1 cellular context compared by ENCODE assay signal in genomic region chr2:224576098-224576715, GRCh38.
A peak's percentile ranks its signal among the peaks of the same experiment; 100 is the strongest.
TF ChIP-seq lines count a peak whose summit lies in the region.

No MANE protein-coding gene starts in this region.

TF ChIP-seq in GM12878, 131 proteins besides CTCF, POLR2A, EP300 and RAD21 (continued from another document and continues in another):
- TF ChIP-seq IRF5 (IDR thresholded peaks at IDR 0.05; ENCODE audit: borderline replicate concordance) (no peak), MTA2 (IDR thresholded peaks at IDR 0.05; ENCODE audit: low read depth) (no peak), BCLAF1 (IDR thresholded peaks at IDR 0.05) (no peak), RELA (IDR thresholded peaks at IDR 0.05; ENCODE audit: borderline replicate concordance, partially characterized antibody) (no peak), RUNX3 (IDR thresholded peaks at IDR 0.05; ENCODE audit: low read length) (peak; percentile 82), JUND (IDR thresholded peaks at IDR 0.05; ENCODE audit: low read depth, low read length) (no peak), MYC (IDR thresholded peaks at IDR 0.05; ENCODE audit: insufficient read depth, insufficient read length, insufficient replicate concordance, low read length, severe bottlenecking) (no peak), PAX5 (IDR thresholded peaks at IDR 0.05; ENCODE audit: borderline replicate concordance, low read depth, low read length) (no peak), NBN (IDR thresholded peaks at IDR 0.05) (no peak), SMAD1 (IDR thresholded peaks at IDR 0.05; ENCODE audit: low read depth, partially characterized antibody) (no peak), ZSCAN29 (IDR thresholded peaks at IDR 0.05) (no peak), POU2F2 (IDR thresholded peaks at IDR 0.05; ENCODE audit: borderline replicate concordance, low read depth, low read length) (no peak), YY1 (IDR thresholded peaks at IDR 0.05; ENCODE audit: low read depth, low read length) (no peak), TAF1 (IDR thresholded peaks at IDR 0.05; ENCODE audit: borderline replicate concordance, low read depth, low read length) (no peak), LARP7 (IDR thresholded peaks at IDR 0.05) (no peak), ETV6 (conservative IDR thresholded peaks at IDR 0.05 in 1 of 2, IDR thresholded peaks at IDR 0.05 in 1 of 2; ENCODE audit: borderline replicate concordance in 1 of 2, low read depth in 1 of 2) (no peak), NFIC (IDR thresholded peaks at IDR 0.05; ENCODE audit: low read depth, low read length) (0 out of 2 replicates have a peak, but pooled peaks have one; percentile 16), CUX1 (IDR thresholded peaks at IDR 0.05; ENCODE audit: insufficient replicate concordance, low read depth, low read length) (no peak), SPI1 (IDR thresholded peaks at IDR 0.05; ENCODE audit: borderline replicate concordance, insufficient read depth, low read depth, low read length) (peak; percentile 81), MLLT1 (IDR thresholded peaks at IDR 0.05) (no peak), BMI1 (IDR thresholded peaks at IDR 0.05; ENCODE audit: borderline replicate concordance) (no peak), ATF2 (IDR thresholded peaks at IDR 0.05; ENCODE audit: low read length) (no peak), WRNIP1 (IDR thresholded peaks at IDR 0.05; ENCODE audit: borderline replicate concordance, low read depth, low read length) (no peak), RAD51 (IDR thresholded peaks at IDR 0.05) (no peak), SRF (IDR thresholded peaks at IDR 0.05; ENCODE audit: low read depth in 2 of 2, low read length in 2 of 2) (no peak), POLR2AphosphoS5 (IDR thresholded peaks at IDR 0.05; ENCODE audit: low read length) (no peak), EED (IDR thresholded peaks at IDR 0.05; ENCODE audit: low read depth) (0 out of 2 replicates have a peak, but pooled peaks have one; percentile 24), ZZZ3 (IDR thresholded peaks at IDR 0.05; ENCODE audit: control insufficient read depth, insufficient read length, low read depth) (no peak), RB1 (IDR thresholded peaks at IDR 0.05; ENCODE audit: borderline replicate concordance) (no peak), DPF2 (IDR thresholded peaks at IDR 0.05) (peak; percentile 49; the same call in 1 of the 2 replicates), CREM (IDR thresholded peaks at IDR 0.05; ENCODE audit: low read depth) (no peak), TCF3 (IDR thresholded peaks at IDR 0.05; ENCODE audit: borderline replicate concordance, insufficient read depth, low read depth, low read length) (no peak), ZBTB40 (IDR thresholded peaks at IDR 0.05; ENCODE audit: borderline replicate concordance) (no peak), ATF7 (IDR thresholded peaks at IDR 0.05; ENCODE audit: low read depth) (no peak), ZBED1 (IDR thresholded peaks at IDR 0.05; ENCODE audit: borderline replicate concordance) (no peak), SP1 (IDR thresholded peaks at IDR 0.05; ENCODE audit: low read depth, low read length) (no peak), CHD2 (IDR thresholded peaks at IDR 0.05; ENCODE audit: borderline replicate concordance, low read depth, low read length) (no peak), CHD4 (IDR thresholded peaks at IDR 0.05) (no peak), SUZ12 (IDR thresholded peaks at IDR 0.05; ENCODE audit: unreplicated experiment) (no peak), ZNF274 (IDR thresholded peaks at IDR 0.05; ENCODE audit: insufficient read depth, insufficient read length) (no peak), REST (IDR thresholded peaks at IDR 0.05; ENCODE audit: low read depth, low read length) (no peak), GATAD2B (conservative IDR thresholded peaks at IDR 0.05; ENCODE audit: low read depth) (no peak)
